Comparison of ENCODE assay signal across 17 cellular contexts in genomic region chr12:107167756-107168155, GRCh38.
A peak's percentile ranks its signal among the peaks of the same experiment; 100 is the strongest.
DNase-seq lines count a peak whose midpoint lies in the region; ATAC-seq and TF ChIP-seq lines count a peak whose summit lies in the region.
"Had no signal": no experiment of that assay in that cellular context is flagged by ENCODE, and none has a peak within 500 bp of the region (broad histone marks: within the 10 kb centered on the region; RNA-seq: fewer than 3 reads in every experiment).

No MANE protein-coding gene starts in this region.

- H3K36me3 ChIP-seq in IMR-90 (ENCODE audit: control insufficient read depth, insufficient read depth, low read length), result no peaks in the 10 kb centered on the region
- H3K36me3 ChIP-seq in mesenchymal stem cell (ENCODE audit: control insufficient read depth in 1 of 2, insufficient read depth in 2 of 2, low read depth in 1 of 2, low read length in 2 of 2), result no peaks in the 10 kb centered on the region

- H3K56ac ChIP-seq in IMR-90 (ENCODE audit: extremely low read depth, insufficient read depth, low read length), result no peak overlapping the region

- H4K91ac ChIP-seq in IMR-90 (ENCODE audit: insufficient read depth, low read depth, low read length) (no peak overlapping the region), mesenchymal stem cell (ENCODE audit: low read length) (no peak overlapping the region)

- H2BK20ac ChIP-seq in IMR-90 (ENCODE audit: low read depth, low read length), result no peak overlapping the region

- no peak overlapping the region for H2AK5ac ChIP-seq in IMR-90 (ENCODE audit: low read depth, low read length)
- H2AK5ac ChIP-seq in mesenchymal stem cell (ENCODE audit: low read length, severe bottlenecking), result no peak overlapping the region

- H4K5ac ChIP-seq in IMR-90 (ENCODE audit: low read depth, low read length), result no peak overlapping the region

- CTCF ChIA-PET in AG04450 (lab: Charles Lee), result interaction anchor here (0.5 to 1.4 kb wide), 3 partner anchors 36 to 508 kb away, joined by 3 to 4 read pairs (median 4); no protein-coding TSS in a partner anchor
- CTCF ChIA-PET in IMR-90 (lab: Yijun Ruan, JAX), result no interaction called here

- no peak overlapping the region for H3K4me3 Mint-ChIP-seq in HFFc6
- H3K4me3 Mint-ChIP-seq: CD4-positive, alpha-beta memory T cell had no signal

- dilution Hi-C loops in IMR-90 (cut with HindIII; ENCODE audit: low sequenced_read_pairs, unreplicated experiment), result no loop called here

- no peaks in the 10 kb centered on the region for H3K27me3 Mint-ChIP-seq in HFFc6 (ENCODE audit: insufficient read depth)

- TF ChIP-seq RAD21 in IMR-90 (IDR thresholded peaks at IDR 0.05; ENCODE audit: low read length), result no peak

- TF ChIP-seq POLR2A in IMR-90 (IDR thresholded peaks at IDR 0.05; ENCODE audit: low read depth, low read length), result no peak

- H3K27me3 ChIP-seq in AG04450 (ENCODE audit: control insufficient read depth, insufficient read depth, low read length), result no peaks in the 10 kb centered on the region
- H3K27me3 ChIP-seq in IMR-90 (ENCODE audit: control insufficient read depth, insufficient read depth, low read length), result no peaks in the 10 kb centered on the region; the same call in 1 of the 2 replicates
- H3K27me3 ChIP-seq in mesenchymal stem cell (ENCODE audit: control insufficient read depth in 1 of 2, insufficient read depth in 1 of 2, low read length in 2 of 2), result peaks cover 0 to 39% of the 10 kb centered on the region in 2 experiments

- H3K4ac ChIP-seq in IMR-90 (ENCODE audit: low read depth, low read length), result no peak overlapping the region
- no peak overlapping the region for H3K4ac ChIP-seq in mesenchymal stem cell (ENCODE audit: low read depth in 1 of 2, low read length in 2 of 2)

- H3K9me3 Mint-ChIP-seq in HFFc6, result peaks cover 4% of the 10 kb centered on the region
- H3K9me3 Mint-ChIP-seq: CD4-positive, alpha-beta memory T cell had no signal

- H3K9me1 ChIP-seq in IMR-90 (ENCODE audit: insufficient read depth, low read length), result no peaks in the 10 kb centered on the region

- H4K8ac ChIP-seq in IMR-90 (ENCODE audit: low read depth in 2 of 2, low read length in 2 of 2) (no peak overlapping the region), mesenchymal stem cell (ENCODE audit: low read length) (no peak overlapping the region)

- H3K79me1 ChIP-seq in IMR-90 (ENCODE audit: low read depth in 1 of 2, low read length in 2 of 2) (no peaks in the 10 kb centered on the region), mesenchymal stem cell (replicated peaks; ENCODE audit: low read length, poor library complexity, severe bottlenecking) (no peaks in the 10 kb centered on the region)

- H3K18ac ChIP-seq in IMR-90 (ENCODE audit: low read depth, low read length) (no peak overlapping the region), mesenchymal stem cell (ENCODE audit: low read depth in 1 of 2, low read length in 2 of 2) (no peak overlapping the region)

- H2BK5ac ChIP-seq in IMR-90 (ENCODE audit: low read depth, low read length, poor library complexity, severe bottlenecking) (no peak overlapping the region), mesenchymal stem cell (ENCODE audit: low read depth, low read length, poor library complexity, severe bottlenecking) (no peak overlapping the region)

- no peak overlapping the region for H2AK9ac ChIP-seq in IMR-90 (replicated peaks; ENCODE audit: low read depth, low read length, poor library complexity)

- H3K9ac ChIP-seq in IMR-90 (ENCODE audit: low read depth, low read length) (no peak overlapping the region), mesenchymal stem cell (ENCODE audit: low read length) (no peak overlapping the region)

- H3K23ac ChIP-seq in IMR-90 (ENCODE audit: low read depth, low read length) (no peak overlapping the region), mesenchymal stem cell (ENCODE audit: low read length in 2 of 2) (no peak overlapping the region)

- H3K4me3 ChIP-seq in AG04450 (ENCODE audit: low read depth, low read length) (no peak overlapping the region), IMR-90 (ENCODE audit: insufficient read depth, low read depth, low read length) (no peak overlapping the region), mesenchymal stem cell (ENCODE audit: insufficient read depth in 1 of 2, low read depth in 1 of 2, low read length in 2 of 2) (no peak overlapping the region)

- POLR2A ChIA-PET in AG04450 (lab: Yijun Ruan, JAX), result no interaction called here
- POLR2A ChIA-PET in IMR-90 (lab: Charles Lee; ENCODE audit: unreplicated experiment), result no interaction called here

- no peak overlapping the region for H3K14ac ChIP-seq in IMR-90 (replicated peaks; ENCODE audit: low read depth, low read length)
- no peak overlapping the region for H3K14ac ChIP-seq in mesenchymal stem cell (ENCODE audit: low read length in 2 of 2)

- H3K4me2 ChIP-seq in IMR-90 (ENCODE audit: low read depth, low read length), result no peak overlapping the region; the same call in 1 of the 2 replicates
- no peak overlapping the region for H3K4me2 ChIP-seq in mesenchymal stem cell (ENCODE audit: low read length, poor library complexity, severe bottlenecking)

- H2AFZ ChIP-seq in IMR-90 (replicated peaks; ENCODE audit: low read length, poor library complexity) (no peak overlapping the region), mesenchymal stem cell (ENCODE audit: low read depth, low read length) (no peak overlapping the region)

- H2BK120ac ChIP-seq in IMR-90 (ENCODE audit: low read depth, low read length), result no peak overlapping the region
- no peak overlapping the region for H2BK120ac ChIP-seq in mesenchymal stem cell (ENCODE audit: low read depth, low read length)

- no peak overlapping the region for H2BK15ac ChIP-seq in IMR-90 (ENCODE audit: low read depth, low read length)
- H2BK15ac ChIP-seq in mesenchymal stem cell (ENCODE audit: low read depth, poor library complexity, severe bottlenecking), result no peak overlapping the region

- no peaks in the 10 kb centered on the region for H3K4me1 Mint-ChIP-seq in HFFc6 (ENCODE audit: low read depth)
- H3K4me1 Mint-ChIP-seq: CD4-positive, alpha-beta memory T cell had no signal

- H3K9me3 ChIP-seq in AG04450 (ENCODE audit: control insufficient read depth, insufficient read depth, low read length), result no peaks in the 10 kb centered on the region
- no peaks in the 10 kb centered on the region for H3K9me3 ChIP-seq in IMR-90 (ENCODE audit: control insufficient read depth, insufficient read depth, low read length)
- no peaks in the 10 kb centered on the region for H3K9me3 ChIP-seq in mesenchymal stem cell (ENCODE audit: control insufficient read depth, low read length)

- BruUV-seq in IMR-90 (replicated peaks; lab: Mats Ljungman, UMichigan), result no TSS peak

- no peak overlapping the region for H2BK12ac ChIP-seq in mesenchymal stem cell (ENCODE audit: low read length in 2 of 2)

- peaks cover 4% of the 10 kb centered on the region for H3K4me1 ChIP-seq in IMR-90 (ENCODE audit: control insufficient read depth, insufficient read depth, low read length)
- H3K4me1 ChIP-seq in mesenchymal stem cell (ENCODE audit: control insufficient read depth, insufficient read depth, low read depth, low read length), result no peaks in the 10 kb centered on the region

- intact Hi-C loops in IMR-90 (cut with micrococcal nuclease), result no loop called here

- no peaks in the 10 kb centered on the region for H4K20me1 ChIP-seq in IMR-90 (ENCODE audit: insufficient read depth, low read length)

- no peak overlapping the region for H3K27ac Mint-ChIP-seq in HFFc6
- H3K27ac Mint-ChIP-seq: CD4-positive, alpha-beta memory T cell had no signal

- no peaks in the 10 kb centered on the region for H3K36me3 Mint-ChIP-seq in HFFc6 (ENCODE audit: low read depth)
- H3K36me3 Mint-ChIP-seq: CD4-positive, alpha-beta memory T cell had no signal

- peak; percentile 4 for DNase-seq in AG04450 (ENCODE audit: low read depth, low spot score)
- peak; percentile 31 for DNase-seq in IMR-90
- DNase-seq in fibroblast of peridontal ligament (ENCODE audit: extremely low read depth), result peak; percentile 57
- DNase-seq in mesenchymal stem cell, result peak; percentile 3
- DNase-seq in HFFc6, result no peak
- DNase-seq in NCI-H187 (lab: John Stamatoyannopoulos, UW), result no peak
- DNase-seq: C1 segment of cervical spinal cord; Calu3; CD4-positive, alpha-beta memory T cell; COR-L47; DMS53; DND-41; H7; HCEC 1CT had no signal

- in situ Hi-C loops in IMR-90 (cut with MboI; ENCODE audit: low sequenced_read_pairs), result no loop called here

- TF ChIP-seq CTCF in AG04450 (IDR thresholded peaks at IDR 0.05; ENCODE audit: low read depth, low read length), result no peak
- no peak for TF ChIP-seq CTCF in IMR-90 (conservative IDR thresholded peaks at IDR 0.05; ENCODE audit: low read depth, low read length)
- no peak for TF ChIP-seq CTCF in HFFc6 (IDR thresholded peaks at IDR 0.05)

- no peak overlapping the region for H3K27ac ChIP-seq in AG04450 (ENCODE audit: low read depth, low read length)
- H3K27ac ChIP-seq in IMR-90 (ENCODE audit: insufficient read depth, low read length), result no peak overlapping the region
- no peak overlapping the region for H3K27ac ChIP-seq in mesenchymal stem cell (ENCODE audit: low read length, poor library complexity, severe bottlenecking)
- H3K27ac ChIP-seq: 22Rv1 had no signal

- ATAC-seq in IMR-90 (ENCODE audit: low read depth) (peak; percentile 69; the same call in 1 of the 2 replicates), HG03139 (IDR thresholded peaks at IDR 0.05; ENCODE audit: unreplicated experiment) (no peak), HG02870 (IDR thresholded peaks at IDR 0.05; ENCODE audit: unreplicated experiment) (no peak)

- no CpG with 5 or more reads among the region's 3 CpGs for WGBS in IMR-90 (ENCODE audit: extremely low coverage in 2 of 2, insufficient read length in 1 of 2), 2 experiments
- no CpG with 5 or more reads among the region's 3 CpGs for whole genome bisulfite sequencing in mesenchymal stem cell

TF ChIP-seq in IMR-90, 13 proteins besides CTCF, POLR2A, EP300 and RAD21:
- TF ChIP-seq ELK1 (IDR thresholded peaks at IDR 0.05; ENCODE audit: borderline replicate concordance, low read depth, low read length) (no peak), RFX5 (IDR thresholded peaks at IDR 0.05; ENCODE audit: low read depth, low read length) (no peak), FOS (IDR thresholded peaks at IDR 0.05; ENCODE audit: low read depth, low read length) (no peak), NFE2L2 (IDR thresholded peaks at IDR 0.05; ENCODE audit: low read depth, low read length) (no peak)
TF ChIP-seq in IMR-90: peak in this region for 0.

Comparison
In these comparisons a context has a peak if more than half of its experiments do, and no peak if none do; other contexts are left out.
1. DNase-seq: peak in AG04450 (single experiment), IMR-90 (single experiment), fibroblast of peridontal ligament (single experiment) and mesenchymal stem cell (single experiment); none in HFFc6 (single experiment) and NCI-H187 (0 of 2).